In genomic region chr16:81889896-81890634, GRCh38 we compare ENCODE assay signal across 8 cellular contexts.
DNase-seq lines count a peak whose midpoint lies in the region; ATAC-seq and TF ChIP-seq lines count a peak whose summit lies in the region.

No MANE protein-coding gene starts in this region.

- H4K20me1 ChIP-seq in SU-DHL-6 (ENCODE audit: low read depth, low read length) = no peaks in the 10 kb centered on the region; the same call in 1 of the 2 replicates

- no peak overlapping the region for H3K4me3 ChIP-seq in SU-DHL-6 (ENCODE audit: insufficient read depth, low read length, poor library complexity, severe bottlenecking)
- no peak overlapping the region for H3K4me3 ChIP-seq in gastrocnemius medialis

- peak; percentile 8 for DNase-seq in NK-92 treated with Interleukin-12 subunit alpha and Interleukin-12 subunit beta, amount 100 ng/mL, for 24 hours (lab: John Stamatoyannopoulos, UW)
- DNase-seq in NK-92 (lab: John Stamatoyannopoulos, UW; ENCODE audit: unreplicated experiment) (no peak), LHCN-M2 (ENCODE audit: low read depth) (peak; percentile 66), amygdala (lab: John Stamatoyannopoulos, UW) (peak in 35 of 56 donors; percentile 3 to 71 (median 15)), hepatic stellate cell (ENCODE audit: low spot score) (peak; percentile 78), gastrocnemius medialis (no peak)

- peak; percentile 62 to 74 for ATAC-seq in gastrocnemius medialis
- no peak for ATAC-seq in HG02870 (IDR thresholded peaks at IDR 0.05; ENCODE audit: unreplicated experiment)

- TF ChIP-seq POLR2A in gastrocnemius medialis (IDR thresholded peaks at IDR 0.05) = no peak

- TF ChIP-seq CTCF in SU-DHL-6 (IDR thresholded peaks at IDR 0.05; ENCODE audit: insufficient read depth, low read length, poor library complexity, severe bottlenecking) = peak; percentile 69
- TF ChIP-seq CTCF in gastrocnemius medialis (IDR thresholded peaks at IDR 0.05 in 4 of 5, conservative IDR thresholded peaks at IDR 0.05 in 1 of 5) = peak; percentile 48 to 73 (median 61)

- no peak overlapping the region for H3K9ac ChIP-seq in SU-DHL-6 (ENCODE audit: low read length)

- H3K4me1 ChIP-seq in gastrocnemius medialis = no peaks in the 10 kb centered on the region

- H3F3A ChIP-seq in SU-DHL-6 (ENCODE audit: insufficient read depth) = peaks cover 9% of the 10 kb centered on the region; the same call in 1 of the 2 replicates

- no peaks in the 10 kb centered on the region for H3K9me3 ChIP-seq in SU-DHL-6 (ENCODE audit: insufficient read depth, low read length)
- H3K9me3 ChIP-seq in gastrocnemius medialis = no peaks in the 10 kb centered on the region

- H3K4me2 ChIP-seq in SU-DHL-6 (ENCODE audit: low read depth, low read length, poor library complexity, severe bottlenecking) = no peak overlapping the region

- in situ Hi-C loops in gastrocnemius medialis (cut with MboI; ENCODE audit: low sequenced_read_pairs in 4 of 4) = loop anchor here (5.0 to 25.0 kb wide), 3 partner anchors 335 to 503 kb away; no protein-coding TSS in a partner anchor

- peaks cover 7% of the 10 kb centered on the region; the same call in 1 of the 2 replicates for H3K79me2 ChIP-seq in SU-DHL-6 (ENCODE audit: insufficient read depth, low read length)

- H3K27ac ChIP-seq in SU-DHL-6 (ENCODE audit: low read depth, low read length) = no peak overlapping the region
- no peak overlapping the region for H3K27ac ChIP-seq in gastrocnemius medialis

- H2AFZ ChIP-seq in SU-DHL-6 (ENCODE audit: low read depth, low read length, severe bottlenecking) = no peak overlapping the region

- H3K36me3 ChIP-seq in SU-DHL-6 (ENCODE audit: low read length) (peaks cover 38% of the 10 kb centered on the region), gastrocnemius medialis (no peaks in the 10 kb centered on the region)

- H3K27me3 ChIP-seq in SU-DHL-6 (ENCODE audit: low read length) (no peaks in the 10 kb centered on the region), gastrocnemius medialis (no peaks in the 10 kb centered on the region)

- H3K9me2 ChIP-seq in SU-DHL-6 (replicated peaks; ENCODE audit: insufficient read depth, low read length) = no peaks in the 10 kb centered on the region

- intact Hi-C loops in gastrocnemius medialis (cut with DNase I; ENCODE audit: low total_unique reads) = loop anchor here (2.0 to 5.0 kb wide), 2 partner anchors 172 to 341 kb away; no protein-coding TSS in a partner anchor

Comparison
In these comparisons a context has a peak if more than half of its experiments do, and no peak if none do; other contexts are left out.
1. DNase-seq: peak in NK-92 treated with Interleukin-12 subunit alpha and Interleukin-12 subunit beta, amount 100 ng/mL, for 24 hours (single experiment), LHCN-M2 (single experiment), amygdala (35 of 56) and hepatic stellate cell (single experiment); none in NK-92 (single experiment) and gastrocnemius medialis (0 of 2).